18 cellular contexts compared by ENCODE assay signal in genomic region chr14:24096545-24097181, GRCh38. TPM values are rescaled to one million over a fixed set of nuclear protein-coding genes. Genes with fewer than 3 reads are reported as not detected.
A peak's percentile ranks its signal among the peaks of the same experiment; 100 is the strongest.
DNase-seq lines count a peak whose midpoint lies in the region; ATAC-seq, FAIRE-seq and TF ChIP-seq lines count a peak whose summit lies in the region.
"Had no signal": no experiment of that assay in that cellular context is flagged by ENCODE, and none has a peak within 500 bp of the region (broad histone marks: within the 10 kb centered on the region; RNA-seq: fewer than 3 reads in every experiment).

No MANE protein-coding gene starts in this region.

- TF ChIP-seq POLR2A in GM12891 (IDR thresholded peaks at IDR 0.05; ENCODE audit: low read depth, low read length), result no peak

- no peaks in the 10 kb centered on the region for H3K27me3 ChIP-seq in CD4-positive, CD25-positive, alpha-beta regulatory T cell (ENCODE audit: control insufficient read depth, insufficient read depth, low read length)
- no peaks in the 10 kb centered on the region for H3K27me3 ChIP-seq in BE2C
- H3K27me3 ChIP-seq: vagina had no signal

- no peaks in the 10 kb centered on the region for H3K27me3 Mint-ChIP-seq in CD4-positive, CD25-positive, alpha-beta regulatory T cell
- H3K27me3 Mint-ChIP-seq in activated naive CD8-positive, alpha-beta T cell treated with anti-CD3 and anti-CD28 coated beads for 36 hours, result no peaks in the 10 kb centered on the region
- H3K27me3 Mint-ChIP-seq in nephron (ENCODE audit: low read depth), result peaks cover 7% of the 10 kb centered on the region

- no peak for DNase-seq in CD4-positive, CD25-positive, alpha-beta regulatory T cell
- DNase-seq in GM12891 (ENCODE audit: insufficient read length, low spot score), result no peak
- DNase-seq in activated naive CD8-positive, alpha-beta T cell treated with anti-CD3 and anti-CD28 coated beads for 36 hours, result no peak
- no peak for DNase-seq in ecto neural progenitor cell (ENCODE audit: low spot score)
- no peak for DNase-seq in BE2C
- DNase-seq: activated CD4-positive, CD25-positive, alpha-beta regulatory T cell; cerebellar nuclear complex; GF-D8; NCI-H1092 treated with DMSO at 0.1 percent for 48 hours; NCI-H2227 treated with DMSO at 0.1 percent for 48 hours; stimulated activated CD4-positive, alpha-beta T cell treated with anti-CD3 and anti-CD28 coated beads, Interleukin-2, amount 100 ng/mL, for 48 hours had no signal

- no peak overlapping the region for H3K4me3 ChIP-seq in CD4-positive, CD25-positive, alpha-beta regulatory T cell (ENCODE audit: low read depth, low read length)
- no peak overlapping the region for H3K4me3 ChIP-seq in BE2C (ENCODE audit: low read depth, low read length)
- H3K4me3 ChIP-seq: vagina had no signal

- peak; percentile 26 for FAIRE-seq in GM12891 (lab: Jason Lieb, UNC)
- FAIRE-seq: GM18507 had no signal

- no peak for TF ChIP-seq CTCF in nephron (IDR thresholded peaks at IDR 0.05; ENCODE audit: unreplicated experiment in 3 of 3)
- TF ChIP-seq CTCF in BE2C (IDR thresholded peaks at IDR 0.05; ENCODE audit: low read depth, low read length), result no peak

- no peaks in the 10 kb centered on the region for H3K9me3 ChIP-seq in CD4-positive, CD25-positive, alpha-beta regulatory T cell (ENCODE audit: control insufficient read depth in 2 of 2, low read length in 2 of 2)
- H3K9me3 ChIP-seq in BE2C, result no peaks in the 10 kb centered on the region
- H3K9me3 ChIP-seq: vagina had no signal

- H3K9me3 Mint-ChIP-seq in CD4-positive, CD25-positive, alpha-beta regulatory T cell, result no peaks in the 10 kb centered on the region
- no peaks in the 10 kb centered on the region for H3K9me3 Mint-ChIP-seq in activated naive CD8-positive, alpha-beta T cell treated with anti-CD3 and anti-CD28 coated beads for 36 hours
- H3K9me3 Mint-ChIP-seq in nephron, result no peaks in the 10 kb centered on the region

- H3K27ac Mint-ChIP-seq in CD4-positive, CD25-positive, alpha-beta regulatory T cell, result peak overlapping the region; percentile 55 to 79 (median 69)
- no peak overlapping the region for H3K27ac Mint-ChIP-seq in activated naive CD8-positive, alpha-beta T cell treated with anti-CD3 and anti-CD28 coated beads for 36 hours
- peak overlapping the region in 1 of 3 experiments; percentile 70 for H3K27ac Mint-ChIP-seq in nephron

- peaks cover 17% of the 10 kb centered on the region for H3K36me3 Mint-ChIP-seq in CD4-positive, CD25-positive, alpha-beta regulatory T cell
- peaks cover 38% of the 10 kb centered on the region for H3K36me3 Mint-ChIP-seq in activated naive CD8-positive, alpha-beta T cell treated with anti-CD3 and anti-CD28 coated beads for 36 hours
- H3K36me3 Mint-ChIP-seq in nephron (ENCODE audit: low read depth), result no peaks in the 10 kb centered on the region

- H3K27ac ChIP-seq in CD4-positive, CD25-positive, alpha-beta regulatory T cell (ENCODE audit: insufficient read depth, low read length, poor library complexity, severe bottlenecking), result no peak overlapping the region
- H3K27ac ChIP-seq: epithelial cell of prostate, SK-N-MC, vagina had no signal

- H3K4me1 ChIP-seq in CD4-positive, CD25-positive, alpha-beta regulatory T cell (ENCODE audit: control insufficient read depth, insufficient read depth, low read length, poor library complexity, severe bottlenecking), result peaks cover 19% of the 10 kb centered on the region
- H3K4me1 ChIP-seq in BE2C, result peaks cover 5% of the 10 kb centered on the region

- H3K4me1 Mint-ChIP-seq in CD4-positive, CD25-positive, alpha-beta regulatory T cell, result peaks cover 4 to 35% (median 22%) of the 10 kb centered on the region in 4 donors
- peaks cover 26% of the 10 kb centered on the region for H3K4me1 Mint-ChIP-seq in activated naive CD8-positive, alpha-beta T cell treated with anti-CD3 and anti-CD28 coated beads for 36 hours
- H3K4me1 Mint-ChIP-seq in nephron, result peaks cover 23% of the 10 kb centered on the region

- peak overlapping the region; percentile 66 to 99 (median 72) for H3K4me3 Mint-ChIP-seq in CD4-positive, CD25-positive, alpha-beta regulatory T cell
- peak overlapping the region; percentile 47 for H3K4me3 Mint-ChIP-seq in activated naive CD8-positive, alpha-beta T cell treated with anti-CD3 and anti-CD28 coated beads for 36 hours
- peak overlapping the region; percentile 58 to 81 (median 71) for H3K4me3 Mint-ChIP-seq in nephron

- ATAC-seq in CD4-positive, CD25-positive, alpha-beta regulatory T cell (ENCODE audit: low read depth in 2 of 2), result no peak
- ATAC-seq in HG03196 (IDR thresholded peaks at IDR 0.05; ENCODE audit: unreplicated experiment), result no peak

- H3K36me3 ChIP-seq in CD4-positive, CD25-positive, alpha-beta regulatory T cell (ENCODE audit: control insufficient read depth, insufficient read depth, low read length), result peaks cover 26% of the 10 kb centered on the region
- peaks cover 29% of the 10 kb centered on the region for H3K36me3 ChIP-seq in BE2C
- H3K36me3 ChIP-seq: vagina had no signal

TF ChIP-seq in GM12891, 5 proteins besides CTCF, POLR2A, EP300 and RAD21:
- TF ChIP-seq SPI1 (IDR thresholded peaks at IDR 0.05; ENCODE audit: low read depth, low read length) (no peak), PAX5 (IDR thresholded peaks at IDR 0.05; ENCODE audit: insufficient read depth, low read length, severe bottlenecking) (no peak), POLR2AphosphoS5 (IDR thresholded peaks at IDR 0.05; ENCODE audit: low read depth, low read length) (no peak), TAF1 (IDR thresholded peaks at IDR 0.05; ENCODE audit: low read depth, low read length) (no peak), POU2F2 (IDR thresholded peaks at IDR 0.05; ENCODE audit: low read depth, low read length) (no peak)

RNA-seq across cellular contexts. Expression of gene PCK2, which starts 2.6 kb away (rescaled TPM):
- 21.0 TPM for total RNA-seq in CD4-positive, CD25-positive, alpha-beta regulatory T cell
- 10 to 100 TPM; 26.3 to 32.2 (median 27.8) TPM for polyA plus RNA-seq in CD4-positive, CD25-positive, alpha-beta regulatory T cell
- polyA plus RNA-seq in GM12891 (2012; ENCODE audit: low read depth, missing spikeins), result 32.7 TPM
- 100 to 1,000 TPM; 110 TPM for total RNA-seq in activated naive CD8-positive, alpha-beta T cell treated with anti-CD3 and anti-CD28 coated beads for 36 hours
- 43.9 TPM for polyA plus RNA-seq in BE2C (2012; ENCODE audit: insufficient read depth, insufficient read length, low read depth)

RNA-seq across cellular contexts. Expression of gene DCAF11, which starts 17.9 kb away (rescaled TPM):
- total RNA-seq in CD4-positive, CD25-positive, alpha-beta regulatory T cell, result 97.8 TPM
- polyA plus RNA-seq in CD4-positive, CD25-positive, alpha-beta regulatory T cell, result 10 to 100 TPM; 73.4 to 95.7 (median 82.3) TPM
- 46.3 TPM for polyA plus RNA-seq in GM12891 (2012; ENCODE audit: low read depth, missing spikeins)
- 10 to 100 TPM; 56.0 to 56.7 TPM for total RNA-seq in activated naive CD8-positive, alpha-beta T cell treated with anti-CD3 and anti-CD28 coated beads for 36 hours
- polyA plus RNA-seq in BE2C (2012; ENCODE audit: insufficient read depth, insufficient read length, low read depth), result 50.6 TPM

RNA-seq across cellular contexts. Expression of gene NRL, which starts 18.1 kb away (rescaled TPM):
- total RNA-seq in CD4-positive, CD25-positive, alpha-beta regulatory T cell, result 2.8 TPM
- polyA plus RNA-seq in CD4-positive, CD25-positive, alpha-beta regulatory T cell, result 1 to 10 TPM; 1.9 to 2.9 (median 2.1) TPM
- 1.0 TPM for polyA plus RNA-seq in GM12891 (2012; ENCODE audit: low read depth, missing spikeins)
- 1 to 10 TPM; 1.8 to 2.6 TPM for total RNA-seq in activated naive CD8-positive, alpha-beta T cell treated with anti-CD3 and anti-CD28 coated beads for 36 hours
- 2.8 TPM for polyA plus RNA-seq in BE2C (2012; ENCODE audit: insufficient read depth, insufficient read length, low read depth)

RNA-seq across cellular contexts. Expression of gene CPNE6, which starts 25.3 kb away (rescaled TPM):
- not detected for total RNA-seq in CD4-positive, CD25-positive, alpha-beta regulatory T cell
- not detected for polyA plus RNA-seq in CD4-positive, CD25-positive, alpha-beta regulatory T cell
- 0.37 TPM for polyA plus RNA-seq in GM12891 (2012; ENCODE audit: low read depth, missing spikeins)
- total RNA-seq in activated naive CD8-positive, alpha-beta T cell treated with anti-CD3 and anti-CD28 coated beads for 36 hours, result not detected
- polyA plus RNA-seq in BE2C (2012; ENCODE audit: insufficient read depth, insufficient read length, low read depth), result not detected
- total RNA-seq: kidney epithelial cell, vagina had no signal

RNA-seq across cellular contexts. Expression of gene FITM1, which starts 33.8 kb away (rescaled TPM):
- 1.1 TPM for total RNA-seq in CD4-positive, CD25-positive, alpha-beta regulatory T cell
- polyA plus RNA-seq in CD4-positive, CD25-positive, alpha-beta regulatory T cell, result under 1 TPM in 3 of 4 donors, not detected in 1; 0.20 to 0.42 (median 0.24) TPM
- polyA plus RNA-seq in GM12891 (2012; ENCODE audit: low read depth, missing spikeins), result 0.40 TPM
- under 1 TPM in 1 of 2 experiments, not detected in 1; 0.29 TPM for total RNA-seq in activated naive CD8-positive, alpha-beta T cell treated with anti-CD3 and anti-CD28 coated beads for 36 hours
- polyA plus RNA-seq in BE2C (2012; ENCODE audit: insufficient read depth, insufficient read length, low read depth), result 0.82 TPM
- total RNA-seq: kidney epithelial cell, vagina had no signal
